ENCODE assay signal across 27 cellular contexts in genomic region chrX:148784137-148784536, GRCh38.
"Had no signal": no experiment of that assay in that cellular context is flagged by ENCODE, and none has a peak within 500 bp of the region (broad histone marks: within the 10 kb centered on the region; RNA-seq: fewer than 3 reads in every experiment).

No MANE protein-coding gene starts in this region.

- H3K27me3 Mint-ChIP-seq: activated CD4-positive, alpha-beta memory T cell treated with anti-CD3 and anti-CD28 coated beads, Interleukin-2, amount 10 ng/mL, durations not matched to agents 7 days and 5 days; activated CD4-positive, alpha-beta T cell treated with anti-CD3 and anti-CD28 coated beads for 36 hours; activated CD8-positive, alpha-beta memory T cell treated with anti-CD3 and anti-CD28 coated beads, Interleukin-2, amount 10 ng/mL, durations not matched to agents 7 days and 5 days; activated naive CD4-positive, alpha-beta T cell treated with anti-CD3 and anti-CD28 coated beads, Interleukin-2, amount 10 ng/mL, durations not matched to agents 7 days and 5 days; activated naive CD8-positive, alpha-beta T cell; activated naive CD8-positive, alpha-beta T cell treated with anti-CD3 and anti-CD28 coated beads, Interleukin-2, amount 50 U/mL, for 24 hours had no signal

- DNase-seq: activated CD4-positive, alpha-beta memory T cell treated with anti-CD3 and anti-CD28 coated beads, Interleukin-2, amount 10 ng/mL, durations not matched to agents 7 days and 5 days; activated CD4-positive, alpha-beta T cell treated with anti-CD3 and anti-CD28 coated beads for 36 hours; activated CD8-positive, alpha-beta memory T cell treated with anti-CD3 and anti-CD28 coated beads for 24 hours; activated CD8-positive, alpha-beta memory T cell treated with anti-CD3 and anti-CD28 coated beads, Interleukin-2, amount 10 ng/mL, durations not matched to agents 7 days and 5 days; activated CD8-positive, alpha-beta memory T cell treated with anti-CD3 and anti-CD28 coated beads, Interleukin-2, amount 50 U/mL, for 48 hours; activated effector memory CD4-positive, alpha-beta T cell treated with Interleukin-2 at 50 U/mL for 16 hours; activated naive CD4-positive, alpha-beta T cell treated with anti-CD3 and anti-CD28 coated beads, Interleukin-2, amount 10 ng/mL, durations not matched to agents 7 days and 5 days; activated naive CD8-positive, alpha-beta T cell treated with anti-CD3 and anti-CD28 coated beads, Interleukin-2, amount 50 U/mL, for 24 hours; activated T-cell treated with anti-CD3 and anti-CD28 coated beads, Interleukin-2, amount 50 U/mL, for 48 hours; aorta; KG1; MM.1S; MV-4-11; NCI-H1092; NCI-H1694 treated with DMSO at 0.1 percent for 48 hours; NCI-H2029; NCI-H510A; OCI-M1; SHP77 had no signal

- H3K27ac Mint-ChIP-seq: activated CD4-positive, alpha-beta memory T cell treated with anti-CD3 and anti-CD28 coated beads, Interleukin-2, amount 10 ng/mL, durations not matched to agents 7 days and 5 days; activated CD4-positive, alpha-beta T cell treated with anti-CD3 and anti-CD28 coated beads for 36 hours; activated CD8-positive, alpha-beta memory T cell treated with anti-CD3 and anti-CD28 coated beads, Interleukin-2, amount 10 ng/mL, durations not matched to agents 7 days and 5 days; activated naive CD4-positive, alpha-beta T cell treated with anti-CD3 and anti-CD28 coated beads, Interleukin-2, amount 10 ng/mL, durations not matched to agents 7 days and 5 days; activated naive CD8-positive, alpha-beta T cell; activated naive CD8-positive, alpha-beta T cell treated with anti-CD3 and anti-CD28 coated beads, Interleukin-2, amount 50 U/mL, for 24 hours; T-helper 1 cell treated with Interleukin-12 subunit alpha and Interleukin-12 subunit beta and Interleukin-4 antibody, amounts not matched to agents 30 μg/mL and 1 μg/mL, for 36 hours; T-helper 2 cell treated with Interferon-gamma antibody and Interleukin-4, amounts not matched to agents 5 μg/mL and 100 μg/mL, for 36 hours; WTC11 had no signal

- H3K27ac ChIP-seq: breast epithelium, SJCRH30, SK-N-MC had no signal

- ATAC-seq: activated CD4-positive, alpha-beta T cell treated with anti-CD3 and anti-CD28 coated beads for 36 hours; activated CD4-positive, CD25-positive, alpha-beta regulatory T cell treated with anti-CD3 and anti-CD28 coated beads, Interleukin-2, amount 50 U/mL, for 24 hours; activated CD8-positive, alpha-beta memory T cell treated with anti-CD3 and anti-CD28 coated beads, Interleukin-2, amount 10 ng/mL, durations not matched to agents 7 days and 5 days; activated naive CD8-positive, alpha-beta T cell treated with anti-CD3 and anti-CD28 coated beads, Interleukin-2, amount 50 U/mL, for 24 hours; WTC11 had no signal

- H3K27me3 ChIP-seq: SJCRH30 had no signal

- H3K4me1 Mint-ChIP-seq: activated CD4-positive, alpha-beta memory T cell treated with anti-CD3 and anti-CD28 coated beads, Interleukin-2, amount 10 ng/mL, durations not matched to agents 7 days and 5 days; activated CD4-positive, alpha-beta T cell treated with anti-CD3 and anti-CD28 coated beads for 36 hours; activated CD8-positive, alpha-beta memory T cell treated with anti-CD3 and anti-CD28 coated beads, Interleukin-2, amount 10 ng/mL, durations not matched to agents 7 days and 5 days; activated naive CD4-positive, alpha-beta T cell treated with anti-CD3 and anti-CD28 coated beads, Interleukin-2, amount 10 ng/mL, durations not matched to agents 7 days and 5 days; activated naive CD8-positive, alpha-beta T cell treated with anti-CD3 and anti-CD28 coated beads, Interleukin-2, amount 50 U/mL, for 24 hours had no signal

- H3K4me1 ChIP-seq: breast epithelium, SJCRH30 had no signal

- H3K4me3 Mint-ChIP-seq: activated CD4-positive, alpha-beta memory T cell treated with anti-CD3 and anti-CD28 coated beads, Interleukin-2, amount 10 ng/mL, durations not matched to agents 7 days and 5 days; activated CD4-positive, alpha-beta T cell treated with anti-CD3 and anti-CD28 coated beads for 36 hours; activated CD8-positive, alpha-beta memory T cell treated with anti-CD3 and anti-CD28 coated beads, Interleukin-2, amount 10 ng/mL, durations not matched to agents 7 days and 5 days; activated naive CD4-positive, alpha-beta T cell treated with anti-CD3 and anti-CD28 coated beads, Interleukin-2, amount 10 ng/mL, durations not matched to agents 7 days and 5 days; activated naive CD8-positive, alpha-beta T cell; activated naive CD8-positive, alpha-beta T cell treated with anti-CD3 and anti-CD28 coated beads, Interleukin-2, amount 50 U/mL, for 24 hours; T-helper 1 cell treated with Interleukin-12 subunit alpha and Interleukin-12 subunit beta and Interleukin-4 antibody, amounts not matched to agents 30 μg/mL and 1 μg/mL, for 36 hours; T-helper 2 cell treated with Interferon-gamma antibody and Interleukin-4, amounts not matched to agents 5 μg/mL and 100 μg/mL, for 36 hours; WTC11 had no signal

- H3K36me3 Mint-ChIP-seq: activated CD8-positive, alpha-beta memory T cell treated with anti-CD3 and anti-CD28 coated beads, Interleukin-2, amount 10 ng/mL, durations not matched to agents 7 days and 5 days; activated naive CD4-positive, alpha-beta T cell treated with anti-CD3 and anti-CD28 coated beads, Interleukin-2, amount 10 ng/mL, durations not matched to agents 7 days and 5 days; WTC11 had no signal

- H3K4me3 ChIP-seq: breast epithelium, SJCRH30, SK-N-MC had no signal

- H3K36me3 ChIP-seq: breast epithelium, SJCRH30 had no signal

- H3K9me3 ChIP-seq: SJCRH30 had no signal
